8 cellular contexts compared by ENCODE assay signal in genomic region chr2:73071452-73072399, GRCh38. TPM values are rescaled to one million over a fixed set of nuclear protein-coding genes. Genes with fewer than 3 reads are reported as not detected.
DNase-seq lines count a peak whose midpoint lies in the region; ATAC-seq, FAIRE-seq and TF ChIP-seq lines count a peak whose summit lies in the region.

A gene with protein sequence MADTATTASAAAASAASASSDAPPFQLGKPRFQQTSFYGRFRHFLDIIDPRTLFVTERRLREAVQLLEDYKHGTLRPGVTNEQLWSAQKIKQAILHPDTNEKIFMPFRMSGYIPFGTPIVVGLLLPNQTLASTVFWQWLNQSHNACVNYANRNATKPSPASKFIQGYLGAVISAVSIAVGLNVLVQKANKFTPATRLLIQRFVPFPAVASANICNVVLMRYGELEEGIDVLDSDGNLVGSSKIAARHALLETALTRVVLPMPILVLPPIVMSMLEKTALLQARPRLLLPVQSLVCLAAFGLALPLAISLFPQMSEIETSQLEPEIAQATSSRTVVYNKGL (minus strand): TSS chr2:73071712. CDS start chr2:73071705, 7 bp downstream.

- ATAC-seq in HG02840 (IDR thresholded peaks at IDR 0.05; ENCODE audit: low FRiP score, unreplicated experiment) (peak; percentile 78), heart right ventricle (peak; percentile 89 to 95 (median 92))

- 0 out of 2 replicates have a peak, but pooled peaks have one; percentile 34 for TF ChIP-seq POLR2A in GM12891 (IDR thresholded peaks at IDR 0.05; ENCODE audit: low read depth, low read length)

- H3K9me3 ChIP-seq in heart right ventricle: no peaks in the 10 kb centered on the region

- H3K27ac ChIP-seq in heart right ventricle: peak within 1 kb of the TSS; percentile 79 to 99 (median 93)

- peak within 1 kb of the TSS; percentile 69 to 98 (median 94) for H3K4me3 ChIP-seq in heart right ventricle

- 2 to 4% methylated on average over 66 to 69 of the region's 69 CpGs for WGBS in heart right ventricle, 2 donors

- peak; percentile 95 for FAIRE-seq in GM12891 (lab: Jason Lieb, UNC)

- DNase-seq in GM12891 (ENCODE audit: insufficient read length, low spot score): peak; percentile 86
- DNase-seq in NCI-H146 (lab: John Stamatoyannopoulos, UW): peak; percentile 92
- peak; percentile 77 to 90 (median 81) for DNase-seq in T-helper 1 cell
- peak; percentile 88 for DNase-seq in amniotic epithelial cell (ENCODE audit: low read depth)
- peak; percentile 96 to 97 for DNase-seq in heart right ventricle
- DNase-seq in posterior vena cava (ENCODE audit: low spot score): peak; percentile 98
- peak; percentile 97 for DNase-seq in ureter (ENCODE audit: low spot score)

- peaks cover 10 to 44% (median 25%) of the 10 kb centered on the region in 9 donors for H3K4me1 ChIP-seq in heart right ventricle

- H3K36me3 ChIP-seq in heart right ventricle: peaks cover 0 to 26% (median 0%) of the 10 kb centered on the region in 9 donors

- peak in 7 of 9 donors; percentile 12 to 58 (median 35) for TF ChIP-seq CTCF in heart right ventricle (IDR thresholded peaks at IDR 0.05)

- H3K27me3 ChIP-seq in heart right ventricle: no peaks in the 10 kb centered on the region

- intact Hi-C loops in heart right ventricle (cut with DNase I): loop anchor here in 6 of 10 donors (2.0 to 10.0 kb wide), 5 partner anchors 41 to 177 kb away; partner anchors contain the start of gene RAB11FIP5 (in 1 of the 6)
- intact Hi-C loops in posterior vena cava (cut with DNase I): no loop called here

TF ChIP-seq in GM12891, 5 proteins besides CTCF, POLR2A, EP300 and RAD21:
- TF ChIP-seq TAF1 (IDR thresholded peaks at IDR 0.05; ENCODE audit: low read depth, low read length): peak; percentile 61; the same call in 1 of the 2 replicates
- TF ChIP-seq POLR2AphosphoS5 (IDR thresholded peaks at IDR 0.05; ENCODE audit: low read depth, low read length): no peak
- peak; percentile 71 for TF ChIP-seq PAX5 (IDR thresholded peaks at IDR 0.05; ENCODE audit: insufficient read depth, low read length, severe bottlenecking)

RNA-seq across cellular contexts. Expression of the gene that starts here (rescaled TPM):
- polyA plus RNA-seq in GM12891 (2012; ENCODE audit: low read depth, missing spikeins): 1.8 TPM
- 10 to 100 TPM in 5 of 10 donors, 1 to 10 TPM in 5; 7.3 to 11.8 (median 10.0) TPM for total RNA-seq in heart right ventricle
- 1 to 10 TPM; 4.4 to 9.5 TPM for polyA plus RNA-seq in heart right ventricle
- 10 to 100 TPM; 10.3 to 10.9 TPM for total RNA-seq in posterior vena cava
- 28.6 TPM for total RNA-seq in ureter

Comparison
In these comparisons a context has a peak if more than half of its experiments do, and no peak if none do; other contexts are left out.
1. Peak in every context shown above with its lines: DNase-seq, ATAC-seq, H3K4me3 ChIP-seq and H3K27ac ChIP-seq.
2. intact Hi-C loops: an anchor here in heart right ventricle (2.0 to 10.0 kb wide); none called in posterior vena cava.